ENCODE assay signal across 25 cellular contexts in genomic region chr1:26058052-26058595, GRCh38. TPM values are rescaled to one million over a fixed set of nuclear protein-coding genes. Genes with fewer than 3 reads are reported as not detected.
DNase-seq lines count a peak whose midpoint lies in the region; ATAC-seq, FAIRE-seq and TF ChIP-seq lines count a peak whose summit lies in the region.
"Had no signal": no experiment of that assay in that cellular context is flagged by ENCODE, and none has a peak within 500 bp of the region (broad histone marks: within the 10 kb centered on the region; RNA-seq: fewer than 3 reads in every experiment).

No MANE protein-coding gene starts in this region.

- H3K9me3 ChIP-seq in K562 (replicated peaks; ENCODE audit: control insufficient read depth, insufficient read depth, low read depth, low read length) = no peaks in the 10 kb centered on the region
- no peaks in the 10 kb centered on the region for H3K9me3 ChIP-seq in psoas muscle
- H3K9me3 ChIP-seq in skeletal muscle tissue (ENCODE audit: control insufficient read depth in 3 of 3, low read length in 3 of 3) = no peaks in the 10 kb centered on the region
- H3K9me3 ChIP-seq: BE2C, BLaER1 had no signal

- DNase-seq in K562 (ENCODE audit: extremely low read depth in 1 of 4, low spot score in 3 of 4) (no peak), endothelial cell (ENCODE audit: low spot score) (no peak), psoas muscle (peak in 1 of 2 donors; percentile 59), HuH-7.5 (ENCODE audit: low spot score) (no peak), NCI-H2081 (lab: John Stamatoyannopoulos, UW) (no peak)
- DNase-seq: 8988T; ACHN; BE2C; C1 segment of cervical spinal cord; CD4-positive, alpha-beta memory T cell; CD4-positive, CD25-positive, alpha-beta regulatory T cell; CD8-positive, alpha-beta memory T cell; COR-L47; DMS79 treated with DMSO at 0.1 percent for 48 hours; GF-D8 had no signal

- no peak for TF ChIP-seq CTCF in K562 (IDR thresholded peaks at IDR 0.05 in 2 of 3, conservative IDR thresholded peaks at IDR 0.05 in 1 of 3; ENCODE audit: insufficient read depth in 2 of 3, low read depth in 1 of 3, low read length in 3 of 3)
- no peak for TF ChIP-seq CTCF in endothelial cell (IDR thresholded peaks at IDR 0.05; ENCODE audit: unreplicated experiment)
- TF ChIP-seq CTCF in psoas muscle (IDR thresholded peaks at IDR 0.05) = no peak

- H3K4me3 Mint-ChIP-seq in endothelial cell (ENCODE audit: unreplicated experiment) = no peak overlapping the region
- H3K4me3 Mint-ChIP-seq: CD14-positive monocyte; CD4-positive, alpha-beta memory T cell; CD4-positive, CD25-positive, alpha-beta regulatory T cell; CD8-positive, alpha-beta memory T cell had no signal

- no peak overlapping the region for H3K4me2 ChIP-seq in K562 (ENCODE audit: insufficient read depth, low read length)
- H3K4me2 ChIP-seq: BLaER1 had no signal

- no peak overlapping the region for H3K4me3 ChIP-seq in K562
- no peak overlapping the region for H3K4me3 ChIP-seq in psoas muscle
- H3K4me3 ChIP-seq in skeletal muscle tissue (ENCODE audit: low read length in 3 of 3) = no peak overlapping the region
- H3K4me3 ChIP-seq: BLaER1 had no signal

- no peak overlapping the region for H3K27ac ChIP-seq in K562 (ENCODE audit: extremely low read depth, low read depth, low read length)
- peak overlapping the region; percentile 88 for H3K27ac ChIP-seq in psoas muscle
- peak overlapping the region; percentile 19 for H3K27ac ChIP-seq in skeletal muscle tissue (ENCODE audit: low read depth, low read length)
- H3K27ac ChIP-seq: BLaER1 had no signal

- no peaks in the 10 kb centered on the region for H3K36me3 Mint-ChIP-seq in endothelial cell (ENCODE audit: low read depth, unreplicated experiment)
- H3K36me3 Mint-ChIP-seq: CD14-positive monocyte; CD4-positive, alpha-beta memory T cell; CD4-positive, CD25-positive, alpha-beta regulatory T cell; CD8-positive, alpha-beta memory T cell had no signal

- no TSS peak for BruUV-seq in K562 (replicated peaks; lab: Mats Ljungman, UMichigan)

- POLR2A ChIA-PET in K562 (lab: Yijun Ruan, JAX) = interaction anchor here (0.6 to 4.0 kb wide), 7 partner anchors 9 to 116 kb away, joined by 3 to 21 read pairs (median 4); partner anchors contain the start of gene TRIM63

- intact Hi-C loops in K562 (cut with micrococcal nuclease) = no loop called here
- intact Hi-C loops in psoas muscle (cut with DNase I) = no loop called here

- H3K36me3 ChIP-seq in K562 (ENCODE audit: control insufficient read depth, insufficient read depth, low read length) (no peaks in the 10 kb centered on the region), psoas muscle (ENCODE audit: insufficient read depth in 1 of 2, low read depth in 1 of 2) (peaks cover 11 to 97% of the 10 kb centered on the region in 2 donors), skeletal muscle tissue (ENCODE audit: control insufficient read depth in 3 of 3, insufficient read depth in 3 of 3, low read length in 3 of 3) (peaks cover 68 to 80% (median 76%) of the 10 kb centered on the region in 3 donors)
- H3K36me3 ChIP-seq: BE2C, BLaER1 had no signal

- H2AFZ ChIP-seq in K562 (ENCODE audit: low read depth, low read length) = no peak overlapping the region

- peak overlapping the region; percentile 24 for H3K27ac Mint-ChIP-seq in endothelial cell (ENCODE audit: unreplicated experiment)
- H3K27ac Mint-ChIP-seq: CD14-positive monocyte; CD4-positive, alpha-beta memory T cell; CD8-positive, alpha-beta memory T cell had no signal

- H3K27me3 ChIP-seq in K562 (ENCODE audit: control insufficient read depth in 2 of 2, insufficient read depth in 2 of 2, low read length in 2 of 2) (no peaks in the 10 kb centered on the region), psoas muscle (ENCODE audit: insufficient read depth in 3 of 3, low read length in 2 of 3) (no peaks in the 10 kb centered on the region), skeletal muscle tissue (ENCODE audit: control insufficient read depth in 3 of 3, insufficient read depth in 3 of 3, low read length in 3 of 3) (peaks cover 0 to 2% (median 0%) of the 10 kb centered on the region in 3 donors)
- H3K27me3 ChIP-seq: BE2C, BLaER1 had no signal

- TF ChIP-seq RAD21 in K562 (CRISPR knock-in tag; conservative IDR thresholded peaks at IDR 0.05 in 1 of 2, IDR thresholded peaks at IDR 0.05 in 1 of 2) = no peak

- H3K79me2 ChIP-seq in K562 (ENCODE audit: control insufficient read depth, insufficient read depth, low read length) = no peaks in the 10 kb centered on the region

- no peak for TF ChIP-seq POLR2A in K562 (conservative IDR thresholded peaks at IDR 0.05)

- no peaks in the 10 kb centered on the region for H3K9me1 ChIP-seq in K562 (ENCODE audit: control insufficient read depth, insufficient read depth, low read length)

- H3K4me1 ChIP-seq in K562 (replicated peaks in 1 of 2; ENCODE audit: control insufficient read depth in 2 of 2, insufficient read depth in 2 of 2, low read length in 2 of 2) (peaks cover 25 to 27% of the 10 kb centered on the region in 2 experiments; a peak in 4 of 5 replicates), psoas muscle (peaks cover 58% of the 10 kb centered on the region), skeletal muscle tissue (ENCODE audit: control insufficient read depth in 3 of 3, insufficient read depth in 3 of 3, low read length in 3 of 3) (peaks cover 44 to 79% (median 61%) of the 10 kb centered on the region in 3 donors)
- H3K4me1 ChIP-seq: BE2C had no signal

- H3K27me3 Mint-ChIP-seq in endothelial cell (ENCODE audit: unreplicated experiment) = peaks cover 8% of the 10 kb centered on the region

- no peaks in the 10 kb centered on the region for H3K9me3 Mint-ChIP-seq in endothelial cell (ENCODE audit: unreplicated experiment)
- H3K9me3 Mint-ChIP-seq: CD14-positive monocyte; CD4-positive, alpha-beta memory T cell; CD4-positive, CD25-positive, alpha-beta regulatory T cell; CD8-positive, alpha-beta memory T cell had no signal

- H3K4me1 Mint-ChIP-seq in endothelial cell (ENCODE audit: unreplicated experiment) = peaks cover 12% of the 10 kb centered on the region
- H3K4me1 Mint-ChIP-seq: CD4-positive, alpha-beta memory T cell; CD4-positive, CD25-positive, alpha-beta regulatory T cell; CD8-positive, alpha-beta memory T cell had no signal

- no peak for FAIRE-seq in K562 (lab: Jason Lieb, UNC)
- FAIRE-seq: A204.1, D721Med, G401.6, GM12891 had no signal

- ATAC-seq in K562 (no peak), psoas muscle (no peak), GM21381 (IDR thresholded peaks at IDR 0.05; ENCODE audit: unreplicated experiment) (no peak)

- in situ Hi-C loops in K562 (cut with MboI) = no loop called here

- 63% methylated on average over 5 of the region's 5 CpGs for WGBS in K562 (ENCODE audit: insufficient coverage, low coverage, missing lambda C conversion rate)
- WGBS in psoas muscle, 3 donors = 71 to 75% (median 74%) methylated on average over 5 of the region's 5 CpGs

- no peak overlapping the region for H3K9ac ChIP-seq in K562 (ENCODE audit: insufficient read depth in 1 of 2, low read depth in 2 of 2, low read length in 2 of 2)
- H3K9ac ChIP-seq in skeletal muscle tissue (ENCODE audit: low read depth in 1 of 3, low read length in 3 of 3) = peak overlapping the region in 1 of 3 donors; percentile 57
- H3K9ac ChIP-seq: BLaER1 had no signal

- CTCF ChIA-PET in K562 (lab: Yijun Ruan, JAX; ENCODE audit: low intra/inter-chr PET ratio) = no interaction called here

- no peak for TF ChIP-seq EP300 in K562 (IDR thresholded peaks at IDR 0.05; ENCODE audit: low read length)

- H4K20me1 ChIP-seq in K562 (replicated peaks; ENCODE audit: control insufficient read depth, insufficient read depth, low read length) = no peaks in the 10 kb centered on the region
- H4K20me1 ChIP-seq: BLaER1 had no signal

RNA-seq across cellular contexts. Expression of gene TRIM63, which starts 9.3 kb away (rescaled TPM):
- 0.74 and 0.77 TPM in 2 replicates for total RNA-seq in K562 (2011; cell fraction: chromatin; rRNA removed; ENCODE audit: low replicate concordance)
- total RNA-seq in K562 (2011; cell fraction: nucleolus; rRNA removed) = 0.26 and 0.67 TPM in 2 replicates
- 0.44 and 0.99 TPM in 2 replicates for total RNA-seq in K562 (2011; cell fraction: nucleoplasm; rRNA removed)
- total RNA-seq in K562 (2014; rRNA removed) = 0.24 and 0.50 TPM in 2 replicates
- total RNA-seq in K562 (2014; rRNA removed; fragmentation: Illumina TruSeq; extraction: Trizol) = 0.32 and 0.36 TPM in 2 replicates
- 0.19 and 0.22 TPM in 2 replicates for total RNA-seq in K562 (2015; rRNA removed; fragmentation: Illumina TruSeq; extraction: Trizol)
- 0.16 and 0.44 TPM in 2 replicates for total RNA-seq in K562 (2021)
- polyA plus RNA-seq in K562 (2011; rRNA removed) = 0.42 and 0.57 TPM in 2 replicates
- polyA plus RNA-seq in K562 (2011; cell fraction: cytosol; rRNA removed) = 0.31 and 0.43 TPM in 2 replicates
- polyA plus RNA-seq in K562 (2011; cell fraction: nucleus; rRNA removed) = 0.41 and 0.65 TPM in 2 replicates
- 0.38 and 0.60 TPM in 2 replicates for polyA plus RNA-seq in K562 (2012)
- polyA plus RNA-seq in K562 (2014; fragmentation: Illumina TruSeq; extraction: Trizol) = 0.28 and 0.48 TPM in 2 replicates
- under 1 TPM; 0.08 to 0.10 TPM for polyA plus RNA-seq in K562 (2014; fragmentation: Nextera tagmentation; extraction: Ambion mirVana)
- 0.22 and 0.40 TPM in 2 replicates for polyA plus RNA-seq in K562 (2014; rRNA removed)
- polyA minus RNA-seq in K562 (2011; rRNA and poly(A)+ RNA removed) = 0.28 and 0.54 TPM in 2 replicates
- polyA minus RNA-seq in K562 (2011; cell fraction: cytosol; rRNA and poly(A)+ RNA removed) = not detected in 2 replicates
- polyA minus RNA-seq in K562 (2011; cell fraction: nucleus; rRNA and poly(A)+ RNA removed) = 0.27 and 0.33 TPM in 2 replicates
- total RNA-seq in endothelial cell (ENCODE audit: unreplicated experiment) = not detected
- total RNA-seq in psoas muscle = 1,000 to 10,000 TPM in 1 of 4 donors, 100 to 1,000 TPM in 2, 10 to 100 TPM in 1; 74.2 to 2,937 (median 350) TPM
- polyA plus RNA-seq in psoas muscle = 1,000 to 10,000 TPM in 2 of 3 donors, 100 to 1,000 TPM in 1; 369 to 2,799 (median 1,951) TPM
- total RNA-seq in skeletal muscle tissue = 30.3 TPM
- total RNA-seq: A673; CD4-positive, alpha-beta memory T cell; CD4-positive, CD25-positive, alpha-beta regulatory T cell; CD8-positive, alpha-beta memory T cell had no signal
- polyA plus RNA-seq: AG04450; CD14-positive monocyte; CD4-positive, alpha-beta memory T cell; CD4-positive, CD25-positive, alpha-beta regulatory T cell; CD8-positive, alpha-beta memory T cell had no signal

RNA-seq across cellular contexts. Expression of gene SLC30A2, which starts 12.2 kb away (rescaled TPM):
- 0.42 TPM in 1 of 2 replicates, not detected in the other for total RNA-seq in K562 (2011; cell fraction: chromatin; rRNA removed; ENCODE audit: low replicate concordance)
- total RNA-seq in K562 (2011; cell fraction: nucleolus; rRNA removed) = 0.33 and 0.53 TPM in 2 replicates
- total RNA-seq in K562 (2011; cell fraction: nucleoplasm; rRNA removed) = 0.51 TPM in 1 of 2 replicates, not detected in the other
- total RNA-seq in K562 (2014; rRNA removed) = 0.18 TPM in 1 of 2 replicates, not detected in the other
- not detected in 2 replicates for total RNA-seq in K562 (2014; rRNA removed; fragmentation: Illumina TruSeq; extraction: Trizol)
- total RNA-seq in K562 (2015; rRNA removed; fragmentation: Illumina TruSeq; extraction: Trizol) = not detected in 2 replicates
- 0.11 and 0.13 TPM in 2 replicates for total RNA-seq in K562 (2021)
- 0.07 and 0.08 TPM in 2 replicates for polyA plus RNA-seq in K562 (2011; rRNA removed)
- 0.19 and 0.22 TPM in 2 replicates for polyA plus RNA-seq in K562 (2011; cell fraction: cytosol; rRNA removed)
- 0.10 TPM in 2 replicates for polyA plus RNA-seq in K562 (2011; cell fraction: nucleus; rRNA removed)
- polyA plus RNA-seq in K562 (2012) = 0.03 and 0.32 TPM in 2 replicates
- polyA plus RNA-seq in K562 (2014; fragmentation: Illumina TruSeq; extraction: Trizol) = 0.07 TPM in 1 of 2 replicates, not detected in the other
- under 1 TPM; 0.01 to 0.06 TPM for polyA plus RNA-seq in K562 (2014; fragmentation: Nextera tagmentation; extraction: Ambion mirVana)
- 0.03 TPM in 1 of 2 replicates, not detected in the other for polyA plus RNA-seq in K562 (2014; rRNA removed)
- polyA minus RNA-seq in K562 (2011; rRNA and poly(A)+ RNA removed) = 0.21 TPM in 1 of 2 replicates, not detected in the other
- not detected in 2 replicates for polyA minus RNA-seq in K562 (2011; cell fraction: cytosol; rRNA and poly(A)+ RNA removed)
- polyA minus RNA-seq in K562 (2011; cell fraction: nucleus; rRNA and poly(A)+ RNA removed) = 0.13 TPM in 1 of 2 replicates, not detected in the other
- not detected for total RNA-seq in endothelial cell (ENCODE audit: unreplicated experiment)
- total RNA-seq in psoas muscle = 1 to 10 TPM in 3 of 4 donors, under 1 TPM in 1; 0.32 to 7.8 (median 4.2) TPM
- 1 to 10 TPM in 1 of 3 donors, under 1 TPM in 2; 0.21 to 1.2 (median 0.70) TPM for polyA plus RNA-seq in psoas muscle
- under 0.01 TPM for total RNA-seq in skeletal muscle tissue
- total RNA-seq: A673; CD4-positive, alpha-beta memory T cell; CD4-positive, CD25-positive, alpha-beta regulatory T cell; CD8-positive, alpha-beta memory T cell had no signal
- polyA plus RNA-seq: AG04450; CD14-positive monocyte; CD4-positive, alpha-beta memory T cell; CD8-positive, alpha-beta memory T cell had no signal

RNA-seq across cellular contexts. Expression of gene EXTL1, which starts 36.5 kb away (rescaled TPM):
- total RNA-seq in K562 (2011; cell fraction: chromatin; rRNA removed; ENCODE audit: low replicate concordance) = 0.58 TPM in 1 of 2 replicates, not detected in the other
- 1.5 and 2.0 TPM in 2 replicates for total RNA-seq in K562 (2011; cell fraction: nucleolus; rRNA removed)
- 0.95 and 1.9 TPM in 2 replicates for total RNA-seq in K562 (2011; cell fraction: nucleoplasm; rRNA removed)
- total RNA-seq in K562 (2014; rRNA removed) = 0.12 and 0.23 TPM in 2 replicates
- 0.04 TPM in 1 of 2 replicates, not detected in the other for total RNA-seq in K562 (2014; rRNA removed; fragmentation: Illumina TruSeq; extraction: Trizol)
- 0.07 and 0.08 TPM in 2 replicates for total RNA-seq in K562 (2015; rRNA removed; fragmentation: Illumina TruSeq; extraction: Trizol)
- total RNA-seq in K562 (2021) = 0.13 and 0.16 TPM in 2 replicates
- 0.07 and 0.11 TPM in 2 replicates for polyA plus RNA-seq in K562 (2011; rRNA removed)
- polyA plus RNA-seq in K562 (2011; cell fraction: cytosol; rRNA removed) = 0.07 and 0.13 TPM in 2 replicates
- polyA plus RNA-seq in K562 (2011; cell fraction: nucleus; rRNA removed) = 0.28 and 0.32 TPM in 2 replicates
- 0.13 and 0.68 TPM in 2 replicates for polyA plus RNA-seq in K562 (2012)
- 0.06 TPM in 1 of 2 replicates, not detected in the other for polyA plus RNA-seq in K562 (2014; fragmentation: Illumina TruSeq; extraction: Trizol)
- polyA plus RNA-seq in K562 (2014; fragmentation: Nextera tagmentation; extraction: Ambion mirVana) = not detected
- 0.09 and 0.16 TPM in 2 replicates for polyA plus RNA-seq in K562 (2014; rRNA removed)
- polyA minus RNA-seq in K562 (2011; rRNA and poly(A)+ RNA removed) = 0.11 and 0.18 TPM in 2 replicates
- polyA minus RNA-seq in K562 (2011; cell fraction: cytosol; rRNA and poly(A)+ RNA removed) = 0.29 and 0.55 TPM in 2 replicates
- polyA minus RNA-seq in K562 (2011; cell fraction: nucleus; rRNA and poly(A)+ RNA removed) = 1.3 and 2.3 TPM in 2 replicates
- total RNA-seq in endothelial cell (ENCODE audit: unreplicated experiment) = 1.8 TPM
- total RNA-seq in psoas muscle = 1 to 10 TPM in 3 of 4 donors, under 1 TPM in 1; 0.39 to 4.6 (median 2.1) TPM
- 1 to 10 TPM in 1 of 3 donors, under 1 TPM in 2; 0.61 to 1.1 (median 0.90) TPM for polyA plus RNA-seq in psoas muscle
- total RNA-seq in skeletal muscle tissue = 0.52 TPM
- total RNA-seq: A673; CD4-positive, CD25-positive, alpha-beta regulatory T cell; CD8-positive, alpha-beta memory T cell had no signal
- polyA plus RNA-seq: CD14-positive monocyte; CD4-positive, alpha-beta memory T cell; CD8-positive, alpha-beta memory T cell had no signal

RNA-seq across cellular contexts. Expression of gene PDIK1L, which starts 53.5 kb away (rescaled TPM):
- total RNA-seq in K562 (2011; cell fraction: chromatin; rRNA removed; ENCODE audit: low replicate concordance) = 13.8 and 29.1 TPM in 2 replicates
- total RNA-seq in K562 (2011; cell fraction: nucleolus; rRNA removed) = 6.7 and 10.4 TPM in 2 replicates
- total RNA-seq in K562 (2011; cell fraction: nucleoplasm; rRNA removed) = 15.9 and 18.4 TPM in 2 replicates
- 12.8 and 13.7 TPM in 2 replicates for total RNA-seq in K562 (2014; rRNA removed)
- total RNA-seq in K562 (2014; rRNA removed; fragmentation: Illumina TruSeq; extraction: Trizol) = 30.2 and 36.1 TPM in 2 replicates
- total RNA-seq in K562 (2015; rRNA removed; fragmentation: Illumina TruSeq; extraction: Trizol) = 21.6 and 23.3 TPM in 2 replicates
- 26.3 TPM in 2 replicates for total RNA-seq in K562 (2021)
- polyA plus RNA-seq in K562 (2011; rRNA removed) = 23.8 and 24.5 TPM in 2 replicates
- polyA plus RNA-seq in K562 (2011; cell fraction: cytosol; rRNA removed) = 3.7 and 9.8 TPM in 2 replicates
- polyA plus RNA-seq in K562 (2011; cell fraction: nucleus; rRNA removed) = 7.5 and 9.5 TPM in 2 replicates
- polyA plus RNA-seq in K562 (2012) = 13.0 and 15.6 TPM in 2 replicates
- 19.8 and 20.0 TPM in 2 replicates for polyA plus RNA-seq in K562 (2014; fragmentation: Illumina TruSeq; extraction: Trizol)
- polyA plus RNA-seq in K562 (2014; fragmentation: Nextera tagmentation; extraction: Ambion mirVana) = 10 to 100 TPM; 14.7 to 21.5 TPM
- polyA plus RNA-seq in K562 (2014; rRNA removed) = 13.6 and 13.9 TPM in 2 replicates
- 49.3 and 52.4 TPM in 2 replicates for polyA minus RNA-seq in K562 (2011; rRNA and poly(A)+ RNA removed)
- 17.2 and 17.6 TPM in 2 replicates for polyA minus RNA-seq in K562 (2011; cell fraction: cytosol; rRNA and poly(A)+ RNA removed)
- polyA minus RNA-seq in K562 (2011; cell fraction: nucleus; rRNA and poly(A)+ RNA removed) = 4.3 and 10.4 TPM in 2 replicates
- total RNA-seq in endothelial cell (ENCODE audit: unreplicated experiment) = 6.8 TPM
- 1 to 10 TPM; 3.1 to 7.0 (median 5.3) TPM for total RNA-seq in psoas muscle
- 1 to 10 TPM; 1.4 to 5.8 (median 2.4) TPM for polyA plus RNA-seq in psoas muscle
- 7.8 TPM for total RNA-seq in skeletal muscle tissue

Comparison
In these comparisons a context has a peak if more than half of its experiments do, and no peak if none do; other contexts are left out.
1. RNA of gene TRIM63, which starts 9.3 kb away (total RNA-seq): 74.2 to 2,937 TPM in psoas muscle and 30.3 TPM in skeletal muscle tissue (single experiment); 0.16 to 0.99 TPM in K562 and not detected in endothelial cell (single experiment); every median in the first group is over 10 times any median in the second.